9 cellular contexts compared by ENCODE assay signal in the genomic region with DNA sequence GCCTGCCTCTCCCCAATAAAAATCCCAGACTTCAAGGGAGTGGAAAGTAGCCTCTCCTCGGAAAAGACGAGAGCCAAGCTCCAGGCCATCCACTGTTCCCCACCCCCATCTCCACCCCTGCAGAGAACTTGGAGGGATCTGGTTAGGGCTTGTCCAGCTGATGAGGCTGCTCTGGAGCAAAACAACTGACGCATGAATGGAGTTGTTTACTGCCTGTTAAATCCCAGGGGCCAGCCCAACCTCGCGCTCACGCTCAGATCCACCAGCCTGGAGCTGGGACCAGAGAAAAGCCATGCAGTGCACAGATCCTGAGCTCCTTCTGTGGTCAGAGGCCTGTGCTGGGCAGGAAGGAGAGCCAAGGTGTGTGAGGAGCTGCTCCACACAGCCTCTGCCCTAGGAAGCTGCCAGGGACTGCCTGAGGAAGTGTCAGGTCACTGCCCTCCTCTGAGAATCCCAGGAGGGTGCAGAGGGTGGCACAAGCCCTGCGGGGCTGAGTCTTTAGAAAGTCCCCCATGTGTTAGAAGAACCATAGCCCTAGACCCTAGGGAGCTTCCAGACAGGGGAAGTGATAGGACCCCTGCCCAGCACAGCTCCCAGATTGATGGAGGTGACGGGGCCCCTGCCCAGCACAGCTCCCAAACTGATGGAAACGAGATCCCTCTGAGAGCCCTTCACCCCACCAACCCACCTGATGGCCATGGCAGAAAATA.
DNase-seq lines count a peak whose midpoint lies in the region; ATAC-seq, FAIRE-seq and TF ChIP-seq lines count a peak whose summit lies in the region.
"Had no signal": no experiment of that assay in that cellular context is flagged by ENCODE, and none has a peak within 500 bp of the region (broad histone marks: within the 10 kb centered on the region; RNA-seq: fewer than 3 reads in every experiment).

No MANE protein-coding gene starts in this region.

- TF ChIP-seq EP300 in SK-N-SH (IDR thresholded peaks at IDR 0.05; ENCODE audit: borderline replicate concordance in 1 of 2, low read depth in 1 of 2, low read length in 1 of 2) = no peak

- peak; percentile 67 for ATAC-seq in foreskin keratinocyte
- peak in 3 of 4 donors; percentile 31 to 73 (median 33) for ATAC-seq in pancreas
- no peak for ATAC-seq in HG03457 (IDR thresholded peaks at IDR 0.05; ENCODE audit: unreplicated experiment)
- no peak for ATAC-seq in HG02870 (IDR thresholded peaks at IDR 0.05; ENCODE audit: unreplicated experiment)

- WGBS in SK-N-SH (ENCODE audit: low lambda C conversion rate) = 99% methylated on average over 8 of the region's 9 CpGs
- 78 to 80% methylated on average over 9 of the region's 9 CpGs for WGBS in pancreas, 2 donors

- POLR2A ChIA-PET in BJ (lab: Charles Lee) (no interaction called here), SK-N-SH (lab: Yijun Ruan, JAX) (no interaction called here)

- no peak overlapping the region for H2AFZ ChIP-seq in SK-N-SH (ENCODE audit: low read depth)

- no peaks in the 10 kb centered on the region for H3K9me2 ChIP-seq in SK-N-SH

- H3K27ac ChIP-seq in SK-N-SH (ENCODE audit: low read depth in 2 of 2, low read length in 1 of 2) = peak overlapping the region in 1 of 2 experiments; percentile 90; a peak in 2 of 4 replicates
- H3K27ac ChIP-seq in foreskin keratinocyte = peak overlapping the region; percentile 61
- peak overlapping the region in 3 of 4 donors; percentile 2 to 28 (median 11) for H3K27ac ChIP-seq in pancreas
- H3K27ac ChIP-seq: KMS-11 had no signal

- H3K27me3 ChIP-seq in BJ (ENCODE audit: control insufficient read depth, insufficient read depth, low read length) (no peaks in the 10 kb centered on the region), SK-N-SH (ENCODE audit: insufficient read depth) (no peaks in the 10 kb centered on the region), foreskin keratinocyte (no peaks in the 10 kb centered on the region), pancreas (no peaks in the 10 kb centered on the region)

- intact Hi-C loops in pancreas (cut with DNase I) = no loop called here

- H3K9me3 ChIP-seq in SK-N-SH (no peaks in the 10 kb centered on the region), pancreas (no peaks in the 10 kb centered on the region)

- FAIRE-seq in pancreas (lab: Jason Lieb, UNC) (no peak), RCC 7860 (lab: Jason Lieb, UNC) (no peak)

- TF ChIP-seq CTCF in BJ (IDR thresholded peaks at IDR 0.05; ENCODE audit: insufficient read depth, low read depth, low read length) (no peak), SK-N-SH (IDR thresholded peaks at IDR 0.05) (no peak), foreskin keratinocyte (conservative IDR thresholded peaks at IDR 0.05) (no peak), pancreas (IDR thresholded peaks at IDR 0.05) (no peak)

- no peak overlapping the region for H3K4me2 ChIP-seq in SK-N-SH
- H3K4me2 ChIP-seq: KMS-11 had no signal

- H3K4me3 ChIP-seq in BJ (ENCODE audit: low read depth, low read length) (no peak overlapping the region), SK-N-SH (ENCODE audit: low read depth in 2 of 2, low read length in 1 of 2) (no peak overlapping the region), pancreas (no peak overlapping the region)

- peak overlapping the region; percentile 41; the same call in 1 of the 2 replicates for H3K9ac ChIP-seq in SK-N-SH
- H3K9ac ChIP-seq: KMS-11 had no signal

- CTCF ChIA-PET in BJ (lab: Yijun Ruan, JAX) (interaction anchor here (1.0 to 3.6 kb wide), 6 partner anchors 11 to 179 kb away, joined by 3 to 23 read pairs (median 3); no protein-coding TSS in a partner anchor), SK-N-SH (lab: Yijun Ruan, JAX) (interaction anchor here (0.7 to 35.0 kb wide), 9 partner anchors 11 to 207 kb away, joined by 3 to 827 read pairs (median 4); no protein-coding TSS in a partner anchor)

- H3F3A ChIP-seq in SK-N-SH (replicated peaks; ENCODE audit: insufficient read depth) = peaks cover 56% of the 10 kb centered on the region

- H3K79me2 ChIP-seq in SK-N-SH (ENCODE audit: insufficient read depth) = peaks cover 92% of the 10 kb centered on the region

- H3K4me1 ChIP-seq in SK-N-SH (ENCODE audit: control insufficient read depth in 1 of 2, insufficient read depth in 2 of 2, low read depth in 1 of 2, low read length in 1 of 2) = peaks cover 20 to 63% of the 10 kb centered on the region in 2 experiments
- H3K4me1 ChIP-seq in foreskin keratinocyte = no peaks in the 10 kb centered on the region
- peaks cover 0 to 1% (median 0%) of the 10 kb centered on the region in 3 donors for H3K4me1 ChIP-seq in pancreas

- TF ChIP-seq RAD21 in SK-N-SH (IDR thresholded peaks at IDR 0.05; ENCODE audit: low read length) = no peak

- H4K20me1 ChIP-seq in SK-N-SH (ENCODE audit: insufficient read depth) = no peaks in the 10 kb centered on the region

- H3K36me3 ChIP-seq in BJ (ENCODE audit: control insufficient read depth, insufficient read depth, low read length) = peaks cover 22% of the 10 kb centered on the region
- H3K36me3 ChIP-seq in SK-N-SH (replicated peaks in 1 of 2; ENCODE audit: control insufficient read depth in 1 of 2, insufficient read depth in 2 of 2, low read length in 1 of 2) = peaks cover 24 to 55% of the 10 kb centered on the region in 2 experiments
- no peaks in the 10 kb centered on the region for H3K36me3 ChIP-seq in pancreas

- DNase-seq in BJ (ENCODE audit: low read depth) (peak; percentile 68), SK-N-SH (no peak), foreskin keratinocyte (peak in 1 of 2 donors; percentile 67), pancreas (peak in 1 of 6 donors; percentile 44), NCI-H146 treated with DMSO at 0.1 percent for 48 hours (lab: John Stamatoyannopoulos, UW; ENCODE audit: unreplicated experiment) (no peak), RCC 7860 (ENCODE audit: low spot score) (no peak)

TF ChIP-seq in SK-N-SH, 30 proteins besides CTCF, POLR2A, EP300 and RAD21:
- no peak for TF ChIP-seq TEAD4 (IDR thresholded peaks at IDR 0.05; ENCODE audit: borderline replicate concordance, insufficient read depth)
- TF ChIP-seq JUND (IDR thresholded peaks at IDR 0.05) = no peak
- TF ChIP-seq CHD2 (IDR thresholded peaks at IDR 0.05; ENCODE audit: low read length, partially characterized antibody) = no peak
- TF ChIP-seq MXI1 (IDR thresholded peaks at IDR 0.05; ENCODE audit: low read depth, low read length) = no peak
- no peak for TF ChIP-seq ELF1 (IDR thresholded peaks at IDR 0.05)
- TF ChIP-seq, protein P1, sequence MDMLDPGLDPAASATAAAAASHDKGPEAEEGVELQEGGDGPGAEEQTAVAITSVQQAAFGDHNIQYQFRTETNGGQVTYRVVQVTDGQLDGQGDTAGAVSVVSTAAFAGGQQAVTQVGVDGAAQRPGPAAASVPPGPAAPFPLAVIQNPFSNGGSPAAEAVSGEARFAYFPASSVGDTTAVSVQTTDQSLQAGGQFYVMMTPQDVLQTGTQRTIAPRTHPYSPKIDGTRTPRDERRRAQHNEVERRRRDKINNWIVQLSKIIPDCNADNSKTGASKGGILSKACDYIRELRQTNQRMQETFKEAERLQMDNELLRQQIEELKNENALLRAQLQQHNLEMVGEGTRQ (IDR thresholded peaks at IDR 0.05; ENCODE audit: borderline replicate concordance, low read depth, low read length) = no peak
- TF ChIP-seq POLR2AphosphoS5 (IDR thresholded peaks at IDR 0.05; ENCODE audit: low read depth, low read length) = no peak
- TF ChIP-seq, protein P2, sequence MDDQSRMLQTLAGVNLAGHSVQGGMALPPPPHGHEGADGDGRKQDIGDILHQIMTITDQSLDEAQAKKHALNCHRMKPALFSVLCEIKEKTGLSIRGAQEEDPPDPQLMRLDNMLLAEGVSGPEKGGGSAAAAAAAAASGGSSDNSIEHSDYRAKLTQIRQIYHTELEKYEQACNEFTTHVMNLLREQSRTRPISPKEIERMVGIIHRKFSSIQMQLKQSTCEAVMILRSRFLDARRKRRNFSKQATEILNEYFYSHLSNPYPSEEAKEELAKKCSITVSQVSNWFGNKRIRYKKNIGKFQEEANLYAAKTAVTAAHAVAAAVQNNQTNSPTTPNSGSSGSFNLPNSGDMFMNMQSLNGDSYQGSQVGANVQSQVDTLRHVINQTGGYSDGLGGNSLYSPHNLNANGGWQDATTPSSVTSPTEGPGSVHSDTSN (IDR thresholded peaks at IDR 0.05) = no peak
- TF ChIP-seq, protein P3, sequence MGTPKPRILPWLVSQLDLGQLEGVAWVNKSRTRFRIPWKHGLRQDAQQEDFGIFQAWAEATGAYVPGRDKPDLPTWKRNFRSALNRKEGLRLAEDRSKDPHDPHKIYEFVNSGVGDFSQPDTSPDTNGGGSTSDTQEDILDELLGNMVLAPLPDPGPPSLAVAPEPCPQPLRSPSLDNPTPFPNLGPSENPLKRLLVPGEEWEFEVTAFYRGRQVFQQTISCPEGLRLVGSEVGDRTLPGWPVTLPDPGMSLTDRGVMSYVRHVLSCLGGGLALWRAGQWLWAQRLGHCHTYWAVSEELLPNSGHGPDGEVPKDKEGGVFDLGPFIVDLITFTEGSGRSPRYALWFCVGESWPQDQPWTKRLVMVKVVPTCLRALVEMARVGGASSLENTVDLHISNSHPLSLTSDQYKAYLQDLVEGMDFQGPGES (IDR thresholded peaks at IDR 0.05; ENCODE audit: low read depth, low read length) = no peak
- TF ChIP-seq EZH2phosphoT487 (IDR thresholded peaks at IDR 0.05; ENCODE audit: borderline replicate concordance, low read depth) = no peak
- TF ChIP-seq RCOR1 (IDR thresholded peaks at IDR 0.05; ENCODE audit: low read length) = no peak
- TF ChIP-seq, protein P4, sequence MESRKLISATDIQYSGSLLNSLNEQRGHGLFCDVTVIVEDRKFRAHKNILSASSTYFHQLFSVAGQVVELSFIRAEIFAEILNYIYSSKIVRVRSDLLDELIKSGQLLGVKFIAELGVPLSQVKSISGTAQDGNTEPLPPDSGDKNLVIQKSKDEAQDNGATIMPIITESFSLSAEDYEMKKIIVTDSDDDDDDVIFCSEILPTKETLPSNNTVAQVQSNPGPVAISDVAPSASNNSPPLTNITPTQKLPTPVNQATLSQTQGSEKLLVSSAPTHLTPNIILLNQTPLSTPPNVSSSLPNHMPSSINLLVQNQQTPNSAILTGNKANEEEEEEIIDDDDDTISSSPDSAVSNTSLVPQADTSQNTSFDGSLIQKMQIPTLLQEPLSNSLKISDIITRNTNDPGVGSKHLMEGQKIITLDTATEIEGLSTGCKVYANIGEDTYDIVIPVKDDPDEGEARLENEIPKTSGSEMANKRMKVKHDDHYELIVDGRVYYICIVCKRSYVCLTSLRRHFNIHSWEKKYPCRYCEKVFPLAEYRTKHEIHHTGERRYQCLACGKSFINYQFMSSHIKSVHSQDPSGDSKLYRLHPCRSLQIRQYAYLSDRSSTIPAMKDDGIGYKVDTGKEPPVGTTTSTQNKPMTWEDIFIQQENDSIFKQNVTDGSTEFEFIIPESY (IDR thresholded peaks at IDR 0.05; ENCODE audit: borderline replicate concordance, low read depth) = no peak
- no peak for TF ChIP-seq MEF2A (IDR thresholded peaks at IDR 0.05; ENCODE audit: borderline replicate concordance, low read depth)
- TF ChIP-seq NRF1 (IDR thresholded peaks at IDR 0.05; ENCODE audit: low read depth, low read length) = no peak
TF ChIP-seq in SK-N-SH: peak in this region for 0.

Comparison
In these comparisons a context has a peak if more than half of its experiments do, and no peak if none do; other contexts are left out.
1. ATAC-seq: peak in foreskin keratinocyte (single experiment) and pancreas (3 of 4); none in HG03457 (single experiment) and HG02870 (single experiment).